32 cellular contexts compared by ENCODE assay signal in genomic region chr1:4317207-4317606, GRCh38.
"Had no signal": no experiment of that assay in that cellular context is flagged by ENCODE, and none has a peak within 500 bp of the region (broad histone marks: within the 10 kb centered on the region; RNA-seq: fewer than 3 reads in every experiment).

No MANE protein-coding gene starts in this region.

- H3K4me1 ChIP-seq: adrenal gland, body of pancreas, SJCRH30 had no signal

- ATAC-seq: activated CD8-positive, alpha-beta T cell treated with anti-CD3 and anti-CD28 coated beads, Interleukin-2, amount 10 ng/mL, durations not matched to agents 7 days and 5 days; activated naive CD4-positive, alpha-beta T cell treated with anti-CD3 and anti-CD28 coated beads, Interleukin-2, amount 50 U/mL, for 72 hours; activated T-cell treated with anti-CD3 and anti-CD28 coated beads, Interleukin-2, amount 50 U/mL, for 4 hours; body of pancreas; Panc1 had no signal

- H3K4me3 Mint-ChIP-seq: activated CD4-positive, alpha-beta T cell treated with anti-CD3 and anti-CD28 coated beads, Interleukin-2, amount 10 ng/mL, durations not matched to agents 24 days and 14 days; activated CD8-positive, alpha-beta T cell treated with anti-CD3 and anti-CD28 coated beads, Interleukin-2, amount 10 ng/mL, durations not matched to agents 7 days and 5 days; activated naive CD4-positive, alpha-beta T cell treated with anti-CD3 and anti-CD28 coated beads for 36 hours; activated T-cell treated with anti-CD3 and anti-CD28 coated beads, Interleukin-2, amount 50 U/mL, for 4 hours; activated T-helper 1 cell treated with anti-CD3 and anti-CD28 coated beads, Interleukin-12 subunit alpha, Interleukin-12 subunit beta, Interleukin-2, Interleukin-4 antibody, amounts not matched to agents 30 ng/mL and 10 ng/mL and 1 ng/mL, durations not matched to agents 14 hours and 24 hours and 36 hours had no signal

- H3K4me1 Mint-ChIP-seq: activated CD4-positive, alpha-beta T cell treated with anti-CD3 and anti-CD28 coated beads, Interleukin-2, amount 10 ng/mL, durations not matched to agents 24 days and 14 days had no signal

- H3K27ac Mint-ChIP-seq: activated CD4-positive, alpha-beta T cell treated with anti-CD3 and anti-CD28 coated beads, Interleukin-2, amount 10 ng/mL, durations not matched to agents 24 days and 14 days; activated CD8-positive, alpha-beta T cell treated with anti-CD3 and anti-CD28 coated beads, Interleukin-2, amount 10 ng/mL, durations not matched to agents 7 days and 5 days; activated naive CD4-positive, alpha-beta T cell treated with anti-CD3 and anti-CD28 coated beads for 36 hours; activated naive CD4-positive, alpha-beta T cell treated with anti-CD3 and anti-CD28 coated beads, Interleukin-2, amount 50 U/mL, for 72 hours; activated T-helper 1 cell treated with anti-CD3 and anti-CD28 coated beads, Interleukin-12 subunit alpha, Interleukin-12 subunit beta, Interleukin-2, Interleukin-4 antibody, amounts not matched to agents 30 ng/mL and 10 ng/mL and 1 ng/mL, durations not matched to agents 14 hours and 24 hours and 36 hours had no signal

- H3K27me3 ChIP-seq: adrenal gland, body of pancreas, MG63 had no signal

- H3K27me3 Mint-ChIP-seq: activated CD4-positive, alpha-beta T cell treated with anti-CD3 and anti-CD28 coated beads, Interleukin-2, amount 10 ng/mL, durations not matched to agents 24 days and 14 days had no signal

- FAIRE-seq: astrocyte, bronchial epithelial cell had no signal

- H3K27ac ChIP-seq: adrenal gland, body of pancreas, SJCRH30, SK-N-MC had no signal

- DNase-seq: activated CD4-positive, alpha-beta T cell treated with anti-CD3 and anti-CD28 coated beads, Interleukin-2, amount 10 ng/mL, durations not matched to agents 24 days and 14 days; activated CD4-positive, alpha-beta T cell treated with anti-CD3 and anti-CD28 coated beads, Interleukin-2, amount 50 U/mL, for 48 hours; activated CD8-positive, alpha-beta memory T cell treated with anti-CD3 and anti-CD28 coated beads, Interleukin-2, amount 50 U/mL, for 4 hours; activated CD8-positive, alpha-beta T cell treated with anti-CD3 and anti-CD28 coated beads, Interleukin-2, amount 10 ng/mL, durations not matched to agents 7 days and 5 days; activated gamma-delta T cell treated with Interleukin-2 at 50 U/mL for 16 hours; activated naive CD4-positive, alpha-beta T cell treated with anti-CD3 and anti-CD28 coated beads for 36 hours; activated T-cell treated with anti-CD3 and anti-CD28 coated beads for 4 hours; activated T-cell treated with anti-CD3 and anti-CD28 coated beads, Interleukin-2, amount 50 U/mL, for 4 hours; adrenal gland; body of pancreas; caudate nucleus; cerebellar nuclear complex; Kasumi-1; MG63; NCI-H1048; NCI-H1105 treated with DMSO at 0.1 percent for 48 hours; NCI-H1436; NCI-H1694 treated with DMSO at 0.1 percent for 48 hours; NCI-H2029; NCI-H2171; NCI-H510A treated with DMSO at 0.1 percent for 48 hours; NCI-H526 treated with DMSO at 0.1 percent for 48 hours; NCI-H774; SHP77; SJCRH30; T1000 had no signal

- H3K9me3 ChIP-seq: adrenal gland, body of pancreas, MG63 had no signal

- H3K4me3 ChIP-seq: adrenal gland, body of pancreas, MG63, SJCRH30, SK-N-MC had no signal

- H3K36me3 ChIP-seq: adrenal gland, MG63, SJCRH30 had no signal
